Comparison of ENCODE assay signal across 8 cellular contexts in genomic region chr3:188037116-188037718, GRCh38.
A peak's percentile ranks its signal among the peaks of the same experiment; 100 is the strongest.
DNase-seq lines count a peak whose midpoint lies in the region; ATAC-seq and TF ChIP-seq lines count a peak whose summit lies in the region.

No MANE protein-coding gene starts in this region.

- ATAC-seq in GM21619 (IDR thresholded peaks at IDR 0.05; ENCODE audit: unreplicated experiment), result no peak

- H4K20me1 ChIP-seq in MM.1S (ENCODE audit: insufficient read depth, low read length), result no peaks in the 10 kb centered on the region

- intact Hi-C loops in Calu3 (cut with micrococcal nuclease; ENCODE audit: unreplicated experiment), result loop anchor here (5.0 to 10.0 kb wide), 4 partner anchors 115 to 918 kb away; partner anchors contain the start of genes BCL6 and LPP

- H3K27ac Mint-ChIP-seq in Calu3 (ENCODE audit: unreplicated experiment), result no peak overlapping the region
- no peak overlapping the region for H3K27ac Mint-ChIP-seq in endothelial cell (ENCODE audit: unreplicated experiment)
- peak overlapping the region in 1 of 3 experiments; percentile 32 for H3K27ac Mint-ChIP-seq in nephron

- H3K27ac ChIP-seq in MM.1S (ENCODE audit: low read length), result no peak overlapping the region

- no peaks in the 10 kb centered on the region for H3K36me3 ChIP-seq in MM.1S (replicated peaks; ENCODE audit: insufficient read depth, low read length)

- no TSS peak for BruUV-seq in Calu3 (replicated peaks; lab: Mats Ljungman, UMichigan)

- no peaks in the 10 kb centered on the region for H3K4me1 ChIP-seq in MM.1S (ENCODE audit: low read length)

- in situ Hi-C loops in GM13977 (cut with MboI; ENCODE audit: low pct_unique_long_range_greater_than_20kb, low sequenced_read_pairs, unreplicated experiment), result no loop called here

- H3F3A ChIP-seq in MM.1S (ENCODE audit: insufficient read depth, low read length), result no peaks in the 10 kb centered on the region

- no peaks in the 10 kb centered on the region for H3K9me2 ChIP-seq in MM.1S (replicated peaks; ENCODE audit: insufficient read depth, low read length)

- H3K9ac ChIP-seq in MM.1S (ENCODE audit: low read length), result no peak overlapping the region

- H3K9me3 Mint-ChIP-seq in Calu3 (ENCODE audit: low read depth, unreplicated experiment), result peaks cover 2% of the 10 kb centered on the region
- no peaks in the 10 kb centered on the region for H3K9me3 Mint-ChIP-seq in endothelial cell (ENCODE audit: unreplicated experiment)
- H3K9me3 Mint-ChIP-seq in nephron, result peaks cover 7% of the 10 kb centered on the region

- H3K27me3 ChIP-seq in MM.1S (replicated peaks; ENCODE audit: insufficient read depth, low read length), result no peaks in the 10 kb centered on the region

- DNase-seq in Calu3 (peak; percentile 59), NCI-H446 treated with DMSO at 0.1 percent for 48 hours (lab: John Stamatoyannopoulos, UW) (peak; percentile 28), endothelial cell (ENCODE audit: low spot score) (peak; percentile 12), MM.1S (no peak), NCI-H524 treated with DMSO at 0.1 percent for 48 hours (lab: John Stamatoyannopoulos, UW) (no peak), GM13977 (ENCODE audit: low spot score) (no peak)

- no peak overlapping the region for H3K4me3 ChIP-seq in MM.1S (ENCODE audit: low read length)

- H2AFZ ChIP-seq in MM.1S (ENCODE audit: low read length), result no peak overlapping the region

- no peak overlapping the region for H3K4me2 ChIP-seq in MM.1S (ENCODE audit: low read depth, low read length)

- no peaks in the 10 kb centered on the region for H3K27me3 Mint-ChIP-seq in Calu3 (ENCODE audit: unreplicated experiment)
- no peaks in the 10 kb centered on the region for H3K27me3 Mint-ChIP-seq in endothelial cell (ENCODE audit: unreplicated experiment)
- H3K27me3 Mint-ChIP-seq in nephron (ENCODE audit: low read depth), result peaks cover 12% of the 10 kb centered on the region

- H3K9me3 ChIP-seq in MM.1S (replicated peaks; ENCODE audit: insufficient read depth, low read length), result no peaks in the 10 kb centered on the region

- CTCF ChIA-PET in Calu3 (lab: Charles Lee), result no interaction called here

- no peaks in the 10 kb centered on the region for H3K79me2 ChIP-seq in MM.1S (ENCODE audit: low read length)

- H3K4me1 Mint-ChIP-seq in Calu3 (ENCODE audit: low read depth, unreplicated experiment), result peaks cover 29% of the 10 kb centered on the region
- H3K4me1 Mint-ChIP-seq in endothelial cell (ENCODE audit: unreplicated experiment), result peaks cover 10% of the 10 kb centered on the region
- peaks cover 4% of the 10 kb centered on the region for H3K4me1 Mint-ChIP-seq in nephron

- H3K4me3 Mint-ChIP-seq in Calu3 (ENCODE audit: low read depth, unreplicated experiment), result no peak overlapping the region
- no peak overlapping the region for H3K4me3 Mint-ChIP-seq in endothelial cell (ENCODE audit: unreplicated experiment)
- H3K4me3 Mint-ChIP-seq in nephron, result no peak overlapping the region

- TF ChIP-seq CTCF in Calu3 (IDR thresholded peaks at IDR 0.05; ENCODE audit: unreplicated experiment) (peak; percentile 65), endothelial cell (IDR thresholded peaks at IDR 0.05; ENCODE audit: unreplicated experiment) (peak; percentile 20), nephron (IDR thresholded peaks at IDR 0.05; ENCODE audit: unreplicated experiment in 3 of 3) (peak; percentile 42 to 53 (median 49)), MM.1S (IDR thresholded peaks at IDR 0.05; ENCODE audit: low read length) (no peak), GM13977 (IDR thresholded peaks at IDR 0.05; ENCODE audit: extremely low read depth, insufficient read depth, missing control alignments) (no peak)

- no peaks in the 10 kb centered on the region for H3K36me3 Mint-ChIP-seq in Calu3 (ENCODE audit: insufficient read depth, unreplicated experiment)
- no peaks in the 10 kb centered on the region for H3K36me3 Mint-ChIP-seq in endothelial cell (ENCODE audit: low read depth, unreplicated experiment)
- no peaks in the 10 kb centered on the region for H3K36me3 Mint-ChIP-seq in nephron (ENCODE audit: low read depth)

Comparison
In these comparisons a context has a peak if more than half of its experiments do, and no peak if none do; other contexts are left out.
1. DNase-seq: peak in Calu3 (single experiment), NCI-H446 treated with DMSO at 0.1 percent for 48 hours (single experiment) and endothelial cell (single experiment); none in MM.1S (single experiment), NCI-H524 treated with DMSO at 0.1 percent for 48 hours (single experiment) and GM13977 (single experiment).
2. CTCF ChIP-seq: peak in Calu3 (single experiment), endothelial cell (single experiment) and nephron (3 of 3); none in MM.1S (single experiment) and GM13977 (single experiment).